ENCODE assay signal across 2 cellular contexts in genomic region chr22:30429887-30430286, GRCh38.
TF ChIP-seq lines count a peak whose summit lies in the region.

No MANE protein-coding gene starts in this region.

TF ChIP-seq in H1, 55 proteins besides CTCF, POLR2A, EP300 and RAD21:
- no peak for TF ChIP-seq RXRA (IDR thresholded peaks at IDR 0.05; ENCODE audit: insufficient read depth, low read depth, low read length)
- no peak for TF ChIP-seq MAFK (IDR thresholded peaks at IDR 0.05; ENCODE audit: low read depth, low read length)
- no peak for TF ChIP-seq HDAC2 (IDR thresholded peaks at IDR 0.05; ENCODE audit: borderline replicate concordance in 1 of 2, low read depth in 2 of 2, low read length in 2 of 2)
- no peak for TF ChIP-seq SRF (IDR thresholded peaks at IDR 0.05; ENCODE audit: low read depth, low read length)
- no peak for TF ChIP-seq GABPA (IDR thresholded peaks at IDR 0.05; ENCODE audit: borderline replicate concordance, insufficient read depth, low read length)
- TF ChIP-seq HDAC6 (IDR thresholded peaks at IDR 0.05; ENCODE audit: low read depth, low read length) = no peak
- no peak for TF ChIP-seq MAX (IDR thresholded peaks at IDR 0.05)
- TF ChIP-seq RFX5 (IDR thresholded peaks at IDR 0.05; ENCODE audit: borderline replicate concordance, low read depth, low read length) = no peak
- TF ChIP-seq EZH2 (IDR thresholded peaks at IDR 0.05; ENCODE audit: low read depth, low read length, severe bottlenecking) = no peak
- TF ChIP-seq CHD7 (IDR thresholded peaks at IDR 0.05; ENCODE audit: insufficient replicate concordance, low read length) = no peak
- no peak for TF ChIP-seq ATF2 (IDR thresholded peaks at IDR 0.05; ENCODE audit: low read length)
- TF ChIP-seq CHD1 (IDR thresholded peaks at IDR 0.05; ENCODE audit: low read depth, low read length) = no peak
- TF ChIP-seq ASH2L (IDR thresholded peaks at IDR 0.05; ENCODE audit: low read length) = no peak
- TF ChIP-seq TEAD4 (IDR thresholded peaks at IDR 0.05; ENCODE audit: low read depth, low read length) = no peak

TF ChIP-seq in SK-N-SH treated with all-trans-retinoic acid at 6 μM for 48 hours, 23 proteins besides CTCF, POLR2A, EP300 and RAD21:
- no peak for TF ChIP-seq GLIS3 (CRISPR knock-in tag; IDR thresholded peaks at IDR 0.05)
- TF ChIP-seq TOX (CRISPR knock-in tag; IDR thresholded peaks at IDR 0.05; ENCODE audit: borderline replicate concordance) = no peak
- TF ChIP-seq TSHZ2 (CRISPR knock-in tag; IDR thresholded peaks at IDR 0.05) = no peak
- TF ChIP-seq OSR1 (CRISPR knock-in tag; IDR thresholded peaks at IDR 0.05) = no peak
- no peak for TF ChIP-seq ZNF8 (CRISPR knock-in tag; IDR thresholded peaks at IDR 0.05)
- no peak for TF ChIP-seq PATZ1 (CRISPR knock-in tag; IDR thresholded peaks at IDR 0.05; ENCODE audit: borderline replicate concordance)
- TF ChIP-seq POU6F1 (CRISPR knock-in tag; IDR thresholded peaks at IDR 0.05; ENCODE audit: borderline replicate concordance, low read depth) = no peak
- no peak for TF ChIP-seq CSDC2 (CRISPR knock-in tag; IDR thresholded peaks at IDR 0.05)
- TF ChIP-seq ARNTL (CRISPR knock-in tag; IDR thresholded peaks at IDR 0.05; ENCODE audit: borderline replicate concordance, low read depth) = no peak
- TF ChIP-seq CSRNP3 (CRISPR knock-in tag; IDR thresholded peaks at IDR 0.05) = no peak
- TF ChIP-seq ZNF70 (CRISPR knock-in tag; IDR thresholded peaks at IDR 0.05) = no peak
- TF ChIP-seq PPARA (CRISPR knock-in tag; IDR thresholded peaks at IDR 0.05; ENCODE audit: borderline replicate concordance) = no peak
- TF ChIP-seq RARB (CRISPR knock-in tag; IDR thresholded peaks at IDR 0.05) = no peak
